ENCODE assay signal across 8 cellular contexts in genomic region chr2:231780123-231780908, GRCh38. TPM values are rescaled to one million over a fixed set of nuclear protein-coding genes. Genes with fewer than 3 reads are reported as not detected.
A peak's percentile ranks its signal among the peaks of the same experiment; 100 is the strongest.
DNase-seq lines count a peak whose midpoint lies in the region; ATAC-seq and TF ChIP-seq lines count a peak whose summit lies in the region.

No MANE protein-coding gene starts in this region.

- no peak overlapping the region for H2BK5ac ChIP-seq in trophoblast cell (ENCODE audit: low read depth, low read length, poor library complexity)

- no peak overlapping the region for H4K12ac ChIP-seq in trophoblast cell (ENCODE audit: low read depth, low read length)

- TF ChIP-seq CTCF in fibroblast of the aortic adventitia (IDR thresholded peaks at IDR 0.05; ENCODE audit: insufficient read depth, low read length): no peak

- no CpG with 5 or more reads among the region's 51 CpGs for WGBS in trophoblast cell (ENCODE audit: extremely low coverage, insufficient coverage, insufficient read length)

- peak overlapping the region; percentile 88 for H3K4me2 ChIP-seq in trophoblast cell (ENCODE audit: low read length)

- no peak overlapping the region for H4K8ac ChIP-seq in trophoblast cell (ENCODE audit: low read depth, low read length)

- no peak overlapping the region for H3K9ac ChIP-seq in trophoblast cell (ENCODE audit: low read length)

- H3K14ac ChIP-seq in trophoblast cell (ENCODE audit: low read length): no peak overlapping the region

- no peak overlapping the region for H3K18ac ChIP-seq in trophoblast cell (ENCODE audit: low read length)

- no peak overlapping the region for H3K27ac ChIP-seq in trophoblast cell (ENCODE audit: low read depth, low read length)

- no peaks in the 10 kb centered on the region for H3K79me2 ChIP-seq in trophoblast cell (ENCODE audit: control insufficient read depth, insufficient read depth, low read length, poor library complexity)

- H2BK120ac ChIP-seq in trophoblast cell (ENCODE audit: insufficient read depth, low read length, poor library complexity): no peak overlapping the region

- no peak overlapping the region for H2BK12ac ChIP-seq in trophoblast cell (ENCODE audit: low read length)

- H3K4ac ChIP-seq in trophoblast cell (ENCODE audit: low read depth, low read length): no peak overlapping the region

- H3K4me3 ChIP-seq in fibroblast of the aortic adventitia (ENCODE audit: low read depth, low read length) (peak overlapping the region; percentile 93), trophoblast cell (ENCODE audit: low read depth, low read length) (peak overlapping the region; percentile 84)

- H3K23ac ChIP-seq in trophoblast cell (ENCODE audit: low read length): no peak overlapping the region

- no peaks in the 10 kb centered on the region for H3K36me3 ChIP-seq in trophoblast cell (ENCODE audit: control insufficient read depth in 1 of 2, insufficient read depth in 2 of 2, low read length in 2 of 2)

- peak; percentile 67 for DNase-seq in ELF-1 (ENCODE audit: low read depth, low spot score)
- DNase-seq in activated CD4-positive, alpha-beta T cell treated with anti-CD3 and anti-CD28 coated beads, Interleukin-2, amount 50 U/mL, for 1 hour: peak; percentile 2
- peak; percentile 12 for DNase-seq in fibroblast of the aortic adventitia (ENCODE audit: low read depth)
- peak in 1 of 2 donors; percentile 17 for DNase-seq in trophoblast cell

- no peaks in the 10 kb centered on the region for H3K27me3 ChIP-seq in trophoblast cell (ENCODE audit: insufficient read depth, low read length)

- no peak overlapping the region for H2AFZ ChIP-seq in trophoblast cell (ENCODE audit: insufficient read depth, low read length, poor library complexity)

- H3K79me1 ChIP-seq in trophoblast cell (ENCODE audit: low read length): peaks cover 4% of the 10 kb centered on the region

- H3K4me1 ChIP-seq in trophoblast cell (ENCODE audit: control insufficient read depth in 1 of 2, insufficient read depth in 2 of 2, low read length in 2 of 2): peaks cover 5 to 9% of the 10 kb centered on the region in 2 experiments

- H4K91ac ChIP-seq in trophoblast cell (ENCODE audit: low read depth, low read length): no peak overlapping the region

- no peak overlapping the region for H2AK5ac ChIP-seq in trophoblast cell (ENCODE audit: low read length)

- H3K9me3 ChIP-seq in trophoblast cell (ENCODE audit: insufficient read depth, low read depth, low read length): no peaks in the 10 kb centered on the region

- ATAC-seq in HG02885 (IDR thresholded peaks at IDR 0.05; ENCODE audit: poor library complexity, unreplicated experiment): peak; percentile 17
- ATAC-seq in GM18519 (IDR thresholded peaks at IDR 0.05; ENCODE audit: low FRiP score, unreplicated experiment): no peak
- ATAC-seq in HG03095 (IDR thresholded peaks at IDR 0.05; ENCODE audit: unreplicated experiment): no peak
- ATAC-seq in HG03432 (IDR thresholded peaks at IDR 0.05; ENCODE audit: unreplicated experiment): no peak

RNA-seq across cellular contexts. Expression of gene PDE6D, which starts 0.8 kb away (rescaled TPM):
- total RNA-seq in fibroblast of the aortic adventitia (ENCODE audit: low replicate concordance): 14.1 and 30.6 TPM in 2 replicates
- polyA plus RNA-seq in trophoblast cell (2013): 23.5 and 25.4 TPM in 2 replicates

RNA-seq across cellular contexts. Expression of gene COPS7B, which starts 5.9 kb away (rescaled TPM):
- total RNA-seq in fibroblast of the aortic adventitia (ENCODE audit: low replicate concordance): 15.4 and 22.2 TPM in 2 replicates
- polyA plus RNA-seq in trophoblast cell (2013): 39.9 and 40.7 TPM in 2 replicates
